ENCODE assay signal across 8 cellular contexts in genomic region chr22:20702175-20702545, GRCh38.
DNase-seq lines count a peak whose midpoint lies in the region; ATAC-seq, FAIRE-seq and TF ChIP-seq lines count a peak whose summit lies in the region.
"Not testable (repeated sequence)": the region's sequence is repeated elsewhere in the genome, so short reads cannot be mapped to it uniquely, and the experiment has no call there.

No MANE protein-coding gene starts in this region.

- WGBS in IMR-90 (ENCODE audit: extremely low coverage in 2 of 2, insufficient read length in 1 of 2), 2 experiments = no CpG with 5 or more reads among the region's 35 CpGs
- WGBS in psoas muscle, 3 donors = 0 to 2% (median 1%) methylated on average over 7 to 24 of the region's 35 CpGs

- not testable (repeated sequence) for H3K4me1 ChIP-seq in A673 (ENCODE audit: insufficient read depth, low read length, poor library complexity, severe bottlenecking); IMR-90 (ENCODE audit: control insufficient read depth, insufficient read depth, low read length); kidney (ENCODE audit: control insufficient read depth in 1 of 2, insufficient read depth in 1 of 2, low read depth in 1 of 2, low read length in 2 of 2); psoas muscle

- intact Hi-C loops in A673 (cut with micrococcal nuclease; ENCODE audit: unreplicated experiment); IMR-90 (cut with micrococcal nuclease); activated CD8-positive, alpha-beta T cell treated with anti-CD3 and anti-CD28 coated beads for 36 hours (cut with micrococcal nuclease); kidney (cut with DNase I): not testable (repeated sequence)
- intact Hi-C loops in dorsolateral prefrontal cortex (cut with DNase I) (loop anchor here in 1 of 2 donors (5.0 kb wide), 1 partner anchor 195 kb away; the partner anchor contains the start of gene MED15), psoas muscle (cut with DNase I) (loop anchor here in 1 of 2 donors (5.0 kb wide), 1 partner anchor 1015 kb away; no protein-coding TSS in a partner anchor)

- not testable (repeated sequence) for H4K20me1 ChIP-seq in IMR-90 (ENCODE audit: insufficient read depth, low read length)

- not testable (repeated sequence) for H2AK5ac ChIP-seq in IMR-90 (ENCODE audit: low read depth, low read length)

- TF ChIP-seq CTCF in A673 (conservative IDR thresholded peaks at IDR 0.05; ENCODE audit: low read depth, low read length); IMR-90 (conservative IDR thresholded peaks at IDR 0.05; ENCODE audit: low read depth, low read length); activated CD8-positive, alpha-beta T cell treated with anti-CD3 and anti-CD28 coated beads for 36 hours (IDR thresholded peaks at IDR 0.05); dorsolateral prefrontal cortex (IDR thresholded peaks at IDR 0.05 in 54 of 56, conservative IDR thresholded peaks at IDR 0.05 in 2 of 56; ENCODE audit: low read depth in 1 of 56, partially characterized antibody in 56 of 56); kidney (IDR thresholded peaks at IDR 0.05; ENCODE audit: borderline replicate concordance, extremely low read depth, insufficient read depth); psoas muscle (IDR thresholded peaks at IDR 0.05): not testable (repeated sequence)

- not testable (repeated sequence) for H3K36me3 Mint-ChIP-seq in activated CD8-positive, alpha-beta T cell treated with anti-CD3 and anti-CD28 coated beads for 36 hours (ENCODE audit: low read depth)

- not testable (repeated sequence) for H3K23ac ChIP-seq in IMR-90 (ENCODE audit: low read depth, low read length)

- not testable (repeated sequence) for H4K5ac ChIP-seq in IMR-90 (ENCODE audit: low read depth, low read length)

- not testable (repeated sequence) for H4K91ac ChIP-seq in IMR-90 (ENCODE audit: insufficient read depth, low read depth, low read length)

- not testable (repeated sequence) for H3K27me3 Mint-ChIP-seq in activated CD8-positive, alpha-beta T cell treated with anti-CD3 and anti-CD28 coated beads for 36 hours

- peak overlapping the region; percentile 97 for H3K4me2 ChIP-seq in IMR-90 (ENCODE audit: low read depth, low read length)

- not testable (repeated sequence) for DNase-seq in A673 (ENCODE audit: low spot score); IMR-90; dorsolateral prefrontal cortex; kidney; psoas muscle
- DNase-seq in activated CD8-positive, alpha-beta T cell treated with anti-CD3 and anti-CD28 coated beads for 36 hours = peak; percentile 37

- H3K9ac ChIP-seq in IMR-90 (ENCODE audit: low read depth, low read length); kidney (ENCODE audit: low read length in 2 of 2): not testable (repeated sequence)

- not testable (repeated sequence) for H3K4ac ChIP-seq in IMR-90 (ENCODE audit: low read depth, low read length)

- FAIRE-seq in kidney (lab: Jason Lieb, UNC) = not testable (repeated sequence)

- not testable (repeated sequence) for H3K18ac ChIP-seq in IMR-90 (ENCODE audit: low read depth, low read length)

- not testable (repeated sequence) for H3K9me3 ChIP-seq in A673 (ENCODE audit: low read depth, low read length, poor library complexity, severe bottlenecking); IMR-90 (ENCODE audit: control insufficient read depth, insufficient read depth, low read length); kidney (ENCODE audit: control insufficient read depth in 1 of 2, low read length in 2 of 2); psoas muscle

- H3K9me1 ChIP-seq in IMR-90 (ENCODE audit: insufficient read depth, low read length) = not testable (repeated sequence)

- TF ChIP-seq RAD21 in IMR-90 (IDR thresholded peaks at IDR 0.05; ENCODE audit: low read length) = not testable (repeated sequence)

- H2BK15ac ChIP-seq in IMR-90 (ENCODE audit: low read depth, low read length) = not testable (repeated sequence)

- H3K27ac Mint-ChIP-seq in activated CD8-positive, alpha-beta T cell treated with anti-CD3 and anti-CD28 coated beads for 36 hours = peak overlapping the region; percentile 61

- not testable (repeated sequence) for H3K36me3 ChIP-seq in A673 (ENCODE audit: insufficient read depth, low read length, poor library complexity, severe bottlenecking); IMR-90 (ENCODE audit: control insufficient read depth, insufficient read depth, low read length); kidney (ENCODE audit: control insufficient read depth in 1 of 2, insufficient read depth in 2 of 2, low read length in 2 of 2); psoas muscle (ENCODE audit: insufficient read depth in 1 of 2, low read depth in 1 of 2)

- not testable (repeated sequence) for H3K27ac ChIP-seq in A673 (ENCODE audit: low read depth, low read length, poor library complexity, severe bottlenecking); IMR-90 (ENCODE audit: insufficient read depth, low read length); kidney (ENCODE audit: low read depth in 2 of 2, low read length in 2 of 2); psoas muscle
- H3K27ac ChIP-seq in dorsolateral prefrontal cortex = peak overlapping the region in 42 of 59 donors; percentile 2 to 82 (median 64)

- peak overlapping the region; percentile 49 for H2AFZ ChIP-seq in IMR-90 (replicated peaks; ENCODE audit: low read length, poor library complexity)

- H4K8ac ChIP-seq in IMR-90 (ENCODE audit: low read depth in 2 of 2, low read length in 2 of 2) = not testable (repeated sequence)

- ATAC-seq in GM19025 (IDR thresholded peaks at IDR 0.05; ENCODE audit: low read depth, unreplicated experiment) (peak; percentile 11), HG02759 (IDR thresholded peaks at IDR 0.05; ENCODE audit: unreplicated experiment) (peak; percentile 24), IMR-90 (ENCODE audit: low read depth) (peak; percentile 4), psoas muscle (peak in 3 of 4 donors; percentile 0 to 7 (median 3))
- ATAC-seq in activated CD8-positive, alpha-beta T cell treated with anti-CD3 and anti-CD28 coated beads for 36 hours = peak; percentile 2

- BruUV-seq in A673 (replicated peaks; lab: Mats Ljungman, UMichigan); IMR-90 (replicated peaks; lab: Mats Ljungman, UMichigan): not testable (repeated sequence)

- CTCF ChIA-PET in A673 (lab: Charles Lee); IMR-90 (lab: Yijun Ruan, JAX): not testable (repeated sequence)
- CTCF ChIA-PET in activated CD8-positive, alpha-beta T cell treated with anti-CD3 and anti-CD28 coated beads for 36 hours (lab: Charles Lee) = interaction anchor here (1.7 kb wide), 1 partner anchor 94 kb away, joined by 3 read pairs; no protein-coding TSS in a partner anchor

- not testable (repeated sequence) for H3K56ac ChIP-seq in IMR-90 (ENCODE audit: extremely low read depth, insufficient read depth, low read length)

- not testable (repeated sequence) for TF ChIP-seq POLR2A in IMR-90 (IDR thresholded peaks at IDR 0.05; ENCODE audit: low read depth, low read length)

- H2BK20ac ChIP-seq in IMR-90 (ENCODE audit: low read depth, low read length) = not testable (repeated sequence)

- not testable (repeated sequence) for H3K9me3 Mint-ChIP-seq in activated CD8-positive, alpha-beta T cell treated with anti-CD3 and anti-CD28 coated beads for 36 hours

- not testable (repeated sequence) for H2BK5ac ChIP-seq in IMR-90 (ENCODE audit: low read depth, low read length, poor library complexity, severe bottlenecking)

- dilution Hi-C loops in IMR-90 (cut with HindIII; ENCODE audit: low sequenced_read_pairs, unreplicated experiment) = not testable (repeated sequence)

- H2BK120ac ChIP-seq in IMR-90 (ENCODE audit: low read depth, low read length) = not testable (repeated sequence)

- H2AK9ac ChIP-seq in IMR-90 (replicated peaks; ENCODE audit: low read depth, low read length, poor library complexity) = not testable (repeated sequence)

- H3K27me3 ChIP-seq in A673 (replicated peaks; ENCODE audit: insufficient read depth, low read depth, low read length, poor library complexity); IMR-90 (ENCODE audit: control insufficient read depth, insufficient read depth, low read length); dorsolateral prefrontal cortex: not testable (repeated sequence)
- peaks cover 0 to 15% (median 0%) of the 10 kb centered on the region in 3 donors for H3K27me3 ChIP-seq in psoas muscle (ENCODE audit: insufficient read depth in 3 of 3, low read length in 2 of 3)

- in situ Hi-C loops in IMR-90 (cut with MboI; ENCODE audit: low sequenced_read_pairs) = not testable (repeated sequence)

- peak overlapping the region; percentile 84 for H3K4me3 Mint-ChIP-seq in activated CD8-positive, alpha-beta T cell treated with anti-CD3 and anti-CD28 coated beads for 36 hours

- H3K4me1 Mint-ChIP-seq in activated CD8-positive, alpha-beta T cell treated with anti-CD3 and anti-CD28 coated beads for 36 hours (ENCODE audit: low read depth) = peaks cover 14% of the 10 kb centered on the region

- POLR2A ChIA-PET in A673 (lab: Charles Lee; ENCODE audit: low non-redundant PET); IMR-90 (lab: Charles Lee; ENCODE audit: unreplicated experiment); activated CD8-positive, alpha-beta T cell treated with anti-CD3 and anti-CD28 coated beads for 36 hours (lab: Charles Lee): not testable (repeated sequence)

- H3K14ac ChIP-seq in IMR-90 (replicated peaks; ENCODE audit: low read depth, low read length) = not testable (repeated sequence)

- peak overlapping the region; percentile 46 for H3K4me3 ChIP-seq in A673 (ENCODE audit: low read depth, low read length, poor library complexity, severe bottlenecking)
- peak overlapping the region; percentile 62 for H3K4me3 ChIP-seq in IMR-90 (ENCODE audit: insufficient read depth, low read depth, low read length)
- peak overlapping the region; percentile 26 to 78 (median 64) for H3K4me3 ChIP-seq in dorsolateral prefrontal cortex
- H3K4me3 ChIP-seq in kidney (ENCODE audit: low read length in 2 of 2) = peak overlapping the region; percentile 39 to 66
- H3K4me3 ChIP-seq in psoas muscle = peak overlapping the region; percentile 68

- H3K79me1 ChIP-seq in IMR-90 (ENCODE audit: low read depth in 1 of 2, low read length in 2 of 2) = not testable (repeated sequence)
